ENCODE assay signal across 21 cellular contexts in genomic region chr1:231549733-231550447, GRCh38. TPM values are rescaled to one million over a fixed set of nuclear protein-coding genes. Genes with fewer than 3 reads are reported as not detected.
DNase-seq lines count a peak whose midpoint lies in the region; ATAC-seq and TF ChIP-seq lines count a peak whose summit lies in the region.
"Had no signal": no experiment of that assay in that cellular context is flagged by ENCODE, and none has a peak within 500 bp of the region (broad histone marks: within the 10 kb centered on the region; RNA-seq: fewer than 3 reads in every experiment).

No MANE protein-coding gene starts in this region.

- H3K27ac Mint-ChIP-seq in GM23338: peak overlapping the region; percentile 0; the same call in 1 of the 2 replicates
- H3K27ac Mint-ChIP-seq: T-helper 1 cell treated with Interleukin-12 subunit alpha and Interleukin-12 subunit beta and Interleukin-4 antibody, amounts not matched to agents 30 μg/mL and 1 μg/mL, for 36 hours had no signal

- peaks cover 3% of the 10 kb centered on the region for H3K4me1 ChIP-seq in cardiac muscle cell (ENCODE audit: low read depth)
- H3K4me1 ChIP-seq in GM23338 (ENCODE audit: insufficient read depth): 0 out of 2 replicates have a peak, but pooled peaks cover 4% of the 10 kb centered on the region
- H3K4me1 ChIP-seq: BLaER1 had no signal

- no peaks in the 10 kb centered on the region for H3K9me3 ChIP-seq in cardiac muscle cell (ENCODE audit: low read depth)
- H3K9me3 ChIP-seq: BLaER1, MG63 had no signal

- H3K79me2 ChIP-seq in GM23338 (replicated peaks; ENCODE audit: insufficient read depth): peaks cover 11% of the 10 kb centered on the region

- H3K36me3 Mint-ChIP-seq in GM23338 (ENCODE audit: low read depth): no peaks in the 10 kb centered on the region; the same call in 2 of the 3 replicates

- TF ChIP-seq CTCF in cardiac muscle cell (IDR thresholded peaks at IDR 0.05; ENCODE audit: low read depth, low read length) (no peak), GM23338 (conservative IDR thresholded peaks at IDR 0.05; ENCODE audit: low read depth in 2 of 2) (no peak)

- no peak overlapping the region for H2AFZ ChIP-seq in GM23338
- H2AFZ ChIP-seq: GM23248 had no signal

- H3K4me2 ChIP-seq in GM23338: no peak overlapping the region
- H3K4me2 ChIP-seq: BLaER1 had no signal

- H3K4me3 ChIP-seq in cardiac muscle cell (no peak overlapping the region), GM23338 (no peak overlapping the region)
- H3K4me3 ChIP-seq: BLaER1, GM23248, MG63 had no signal

- H4K20me1 ChIP-seq in GM23338 (replicated peaks; ENCODE audit: insufficient read depth): peaks cover 11% of the 10 kb centered on the region

- no peaks in the 10 kb centered on the region for H3K27me3 ChIP-seq in cardiac muscle cell
- H3K27me3 ChIP-seq in GM23338 (ENCODE audit: insufficient read depth): no peaks in the 10 kb centered on the region
- H3K27me3 ChIP-seq: BLaER1, MG63 had no signal

- H3K27me3 Mint-ChIP-seq in GM23338 (ENCODE audit: insufficient read depth, low read depth, poor library complexity): no peaks in the 10 kb centered on the region
- H3K27me3 Mint-ChIP-seq: CD4-positive, alpha-beta memory T cell had no signal

- H3F3A ChIP-seq in GM23338 (replicated peaks; ENCODE audit: low read depth): no peaks in the 10 kb centered on the region

- ATAC-seq in GM23338 (no peak; the same call in 2 of the 3 replicates), GM19324 (IDR thresholded peaks at IDR 0.05; ENCODE audit: low FRiP score, unreplicated experiment) (no peak), HG03108 (IDR thresholded peaks at IDR 0.05; ENCODE audit: unreplicated experiment) (no peak)

- peak overlapping the region; percentile 2 for H3K27ac ChIP-seq in cardiac muscle cell
- no peak overlapping the region for H3K27ac ChIP-seq in GM23338 (ENCODE audit: low read depth)
- H3K27ac ChIP-seq: BLaER1, GM23248, HL-60, RWPE1 had no signal

- no peaks in the 10 kb centered on the region for H3K9me2 ChIP-seq in GM23338 (ENCODE audit: insufficient read depth)

- intact Hi-C loops in cardiac septum (cut with DNase I): loop anchor here (5.0 kb wide), 1 partner anchor 37 kb away; no protein-coding TSS in a partner anchor

- H3K36me3 ChIP-seq in cardiac muscle cell: peaks cover 2% of the 10 kb centered on the region
- H3K36me3 ChIP-seq in GM23338 (ENCODE audit: insufficient read depth): no peaks in the 10 kb centered on the region

- peaks cover 14% of the 10 kb centered on the region; the same call in 2 of the 3 replicates for H3K4me1 Mint-ChIP-seq in GM23338

- H3K9me3 Mint-ChIP-seq in GM23338: no peaks in the 10 kb centered on the region
- H3K9me3 Mint-ChIP-seq: CD4-positive, alpha-beta memory T cell; H9; T-helper 1 cell treated with Interleukin-12 subunit alpha and Interleukin-12 subunit beta and Interleukin-4 antibody, amounts not matched to agents 30 μg/mL and 1 μg/mL, for 36 hours had no signal

- no peak overlapping the region for H3K4me3 Mint-ChIP-seq in GM23338
- H3K4me3 Mint-ChIP-seq: CD4-positive, alpha-beta memory T cell; H9; T-helper 1 cell treated with Interleukin-12 subunit alpha and Interleukin-12 subunit beta and Interleukin-4 antibody, amounts not matched to agents 30 μg/mL and 1 μg/mL, for 36 hours had no signal

- no peak for DNase-seq in cardiac muscle cell (ENCODE audit: low read depth in 1 of 2, low spot score in 1 of 2)
- DNase-seq in cardiac septum (ENCODE audit: low spot score): no peak
- DNase-seq in GM23338 (ENCODE audit: low spot score): no peak
- DNase-seq in SK-N-DZ (ENCODE audit: low spot score): peak; percentile 62
- no peak for DNase-seq in NCI-H187 (lab: John Stamatoyannopoulos, UW)
- no peak for DNase-seq in NCI-H524 treated with DMSO at 0.1 percent for 48 hours (lab: John Stamatoyannopoulos, UW)
- DNase-seq: DMS79 treated with DMSO at 0.1 percent for 48 hours, GF-D8, MG63, NCI-H2029 treated with DMSO at 0.1 percent for 48 hours, NCI-H446 treated with DMSO at 0.1 percent for 48 hours, NCI-H526 treated with DMSO at 0.1 percent for 48 hours had no signal

TF ChIP-seq in GM23338, 12 proteins besides CTCF, POLR2A, EP300 and RAD21 (continues in another document):
- TF ChIP-seq NANOG (IDR thresholded peaks at IDR 0.05; ENCODE audit: borderline replicate concordance) (no peak), ZNF114 (CRISPR knock-in tag; IDR thresholded peaks at IDR 0.05) (no peak), EZH2 (IDR thresholded peaks at IDR 0.05; ENCODE audit: low read depth, unreplicated experiment) (no peak), POLR2AphosphoS5 (IDR thresholded peaks at IDR 0.05; ENCODE audit: low read depth) (no peak), STAT1 (IDR thresholded peaks at IDR 0.05; ENCODE audit: unreplicated experiment) (no peak), JUNB (IDR thresholded peaks at IDR 0.05; ENCODE audit: unreplicated experiment) (no peak), CREB1 (CRISPR knock-in tag; IDR thresholded peaks at IDR 0.05; ENCODE audit: low read depth) (no peak)
- TF ChIP-seq, protein P1, sequence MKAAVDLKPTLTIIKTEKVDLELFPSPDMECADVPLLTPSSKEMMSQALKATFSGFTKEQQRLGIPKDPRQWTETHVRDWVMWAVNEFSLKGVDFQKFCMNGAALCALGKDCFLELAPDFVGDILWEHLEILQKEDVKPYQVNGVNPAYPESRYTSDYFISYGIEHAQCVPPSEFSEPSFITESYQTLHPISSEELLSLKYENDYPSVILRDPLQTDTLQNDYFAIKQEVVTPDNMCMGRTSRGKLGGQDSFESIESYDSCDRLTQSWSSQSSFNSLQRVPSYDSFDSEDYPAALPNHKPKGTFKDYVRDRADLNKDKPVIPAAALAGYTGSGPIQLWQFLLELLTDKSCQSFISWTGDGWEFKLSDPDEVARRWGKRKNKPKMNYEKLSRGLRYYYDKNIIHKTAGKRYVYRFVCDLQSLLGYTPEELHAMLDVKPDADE (IDR thresholded peaks at IDR 0.05): no peak
- TF ChIP-seq, protein P2, sequence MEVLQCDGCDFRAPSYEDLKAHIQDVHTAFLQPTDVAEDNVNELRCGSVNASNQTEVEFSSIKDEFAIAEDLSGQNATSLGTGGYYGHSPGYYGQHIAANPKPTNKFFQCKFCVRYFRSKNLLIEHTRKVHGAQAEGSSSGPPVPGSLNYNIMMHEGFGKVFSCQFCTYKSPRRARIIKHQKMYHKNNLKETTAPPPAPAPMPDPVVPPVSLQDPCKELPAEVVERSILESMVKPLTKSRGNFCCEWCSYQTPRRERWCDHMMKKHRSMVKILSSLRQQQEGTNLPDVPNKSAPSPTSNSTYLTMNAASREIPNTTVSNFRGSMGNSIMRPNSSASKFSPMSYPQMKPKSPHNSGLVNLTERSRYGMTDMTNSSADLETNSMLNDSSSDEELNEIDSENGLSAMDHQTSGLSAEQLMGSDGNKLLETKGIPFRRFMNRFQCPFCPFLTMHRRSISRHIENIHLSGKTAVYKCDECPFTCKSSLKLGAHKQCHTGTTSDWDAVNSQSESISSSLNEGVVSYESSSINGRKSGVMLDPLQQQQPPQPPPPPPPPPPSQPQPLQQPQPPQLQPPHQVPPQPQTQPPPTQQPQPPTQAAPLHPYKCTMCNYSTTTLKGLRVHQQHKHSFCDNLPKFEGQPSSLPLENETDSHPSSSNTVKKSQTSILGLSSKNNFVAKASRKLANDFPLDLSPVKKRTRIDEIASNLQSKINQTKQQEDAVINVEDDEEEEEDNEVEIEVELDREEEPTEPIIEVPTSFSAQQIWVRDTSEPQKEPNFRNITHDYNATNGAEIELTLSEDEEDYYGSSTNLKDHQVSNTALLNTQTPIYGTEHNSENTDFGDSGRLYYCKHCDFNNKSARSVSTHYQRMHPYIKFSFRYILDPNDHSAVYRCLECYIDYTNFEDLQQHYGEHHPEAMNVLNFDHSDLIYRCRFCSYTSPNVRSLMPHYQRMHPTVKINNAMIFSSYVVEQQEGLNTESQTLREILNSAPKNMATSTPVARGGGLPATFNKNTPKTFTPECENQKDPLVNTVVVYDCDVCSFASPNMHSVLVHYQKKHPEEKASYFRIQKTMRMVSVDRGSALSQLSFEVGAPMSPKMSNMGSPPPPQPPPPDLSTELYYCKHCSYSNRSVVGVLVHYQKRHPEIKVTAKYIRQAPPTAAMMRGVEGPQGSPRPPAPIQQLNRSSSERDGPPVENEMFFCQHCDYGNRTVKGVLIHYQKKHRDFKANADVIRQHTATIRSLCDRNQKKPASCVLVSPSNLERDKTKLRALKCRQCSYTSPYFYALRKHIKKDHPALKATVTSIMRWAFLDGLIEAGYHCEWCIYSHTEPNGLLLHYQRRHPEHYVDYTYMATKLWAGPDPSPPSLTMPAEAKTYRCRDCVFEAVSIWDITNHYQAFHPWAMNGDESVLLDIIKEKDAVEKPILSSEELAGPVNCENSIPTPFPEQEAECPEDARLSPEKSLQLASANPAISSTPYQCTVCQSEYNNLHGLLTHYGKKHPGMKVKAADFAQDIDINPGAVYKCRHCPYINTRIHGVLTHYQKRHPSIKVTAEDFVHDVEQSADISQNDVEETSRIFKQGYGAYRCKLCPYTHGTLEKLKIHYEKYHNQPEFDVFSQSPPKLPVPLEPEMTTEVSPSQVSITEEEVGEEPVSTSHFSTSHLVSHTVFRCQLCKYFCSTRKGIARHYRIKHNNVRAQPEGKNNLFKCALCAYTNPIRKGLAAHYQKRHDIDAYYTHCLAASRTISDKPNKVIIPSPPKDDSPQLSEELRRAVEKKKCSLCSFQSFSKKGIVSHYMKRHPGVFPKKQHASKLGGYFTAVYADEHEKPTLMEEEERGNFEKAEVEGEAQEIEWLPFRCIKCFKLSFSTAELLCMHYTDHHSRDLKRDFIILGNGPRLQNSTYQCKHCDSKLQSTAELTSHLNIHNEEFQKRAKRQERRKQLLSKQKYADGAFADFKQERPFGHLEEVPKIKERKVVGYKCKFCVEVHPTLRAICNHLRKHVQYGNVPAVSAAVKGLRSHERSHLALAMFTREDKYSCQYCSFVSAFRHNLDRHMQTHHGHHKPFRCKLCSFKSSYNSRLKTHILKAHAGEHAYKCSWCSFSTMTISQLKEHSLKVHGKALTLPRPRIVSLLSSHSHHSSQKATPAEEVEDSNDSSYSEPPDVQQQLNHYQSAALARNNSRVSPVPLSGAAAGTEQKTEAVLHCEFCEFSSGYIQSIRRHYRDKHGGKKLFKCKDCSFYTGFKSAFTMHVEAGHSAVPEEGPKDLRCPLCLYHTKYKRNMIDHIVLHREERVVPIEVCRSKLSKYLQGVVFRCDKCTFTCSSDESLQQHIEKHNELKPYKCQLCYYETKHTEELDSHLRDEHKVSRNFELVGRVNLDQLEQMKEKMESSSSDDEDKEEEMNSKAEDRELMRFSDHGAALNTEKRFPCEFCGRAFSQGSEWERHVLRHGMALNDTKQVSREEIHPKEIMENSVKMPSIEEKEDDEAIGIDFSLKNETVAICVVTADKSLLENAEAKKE (CRISPR knock-in tag; IDR thresholded peaks at IDR 0.05): no peak

RNA-seq across cellular contexts. Expression of gene TSNAX, which starts 21.4 kb away (rescaled TPM):
- total RNA-seq in cardiac muscle cell (18.9 and 29.9 TPM in 2 replicates), cardiac septum (35.3 TPM)
- polyA plus RNA-seq in cardiac muscle cell (40.3 and 44.5 TPM in 2 replicates), GM23338 (2016; fragmentation: Nextera tagmentation; extraction: Ambion mirVana) (26.7 and 31.5 TPM in 2 replicates)
- total RNA-seq in GM23338 (2014; rRNA removed; shearing (Covaris generic)): 29.9 and 31.7 TPM in 2 replicates
- polyA plus RNA-seq in SK-N-DZ (2014; cell fraction: cytosol; rRNA removed): 46.8 and 47.1 TPM in 2 replicates
- 10.8 and 12.8 TPM in 2 replicates for polyA plus RNA-seq in SK-N-DZ (2014; cell fraction: nucleus; rRNA removed)
